15 cellular contexts compared by ENCODE assay signal in genomic region chr3:132593950-132594328, GRCh38. TPM values are rescaled to one million over a fixed set of nuclear protein-coding genes. Genes with fewer than 3 reads are reported as not detected.
A peak's percentile ranks its signal among the peaks of the same experiment; 100 is the strongest.
DNase-seq lines count a peak whose midpoint lies in the region; ATAC-seq and TF ChIP-seq lines count a peak whose summit lies in the region.
"Had no signal": no experiment of that assay in that cellular context is flagged by ENCODE, and none has a peak within 500 bp of the region (broad histone marks: within the 10 kb centered on the region; RNA-seq: fewer than 3 reads in every experiment).

No MANE protein-coding gene starts in this region.

- H3K27ac ChIP-seq in RWPE1, result no peak overlapping the region
- H3K27ac ChIP-seq: HL-60, lower lobe of right lung, psoas muscle, thyroid gland had no signal

- H3K36me3 Mint-ChIP-seq in progenitor cell of endocrine pancreas (ENCODE audit: insufficient read depth), result peaks cover 3% of the 10 kb centered on the region

- CTCF ChIA-PET in RWPE1 (lab: Yijun Ruan, JAX), result interaction anchor here (0.6 to 0.8 kb wide), 2 partner anchors 24 to 73 kb away, joined by 3 read pairs; no protein-coding TSS in a partner anchor

- no peak for ATAC-seq in HG02938 (IDR thresholded peaks at IDR 0.05; ENCODE audit: unreplicated experiment)
- ATAC-seq: activated naive CD8-positive, alpha-beta T cell treated with anti-CD3 and anti-CD28 coated beads, Interleukin-2, amount 50 U/mL, for 24 hours; CD8-positive, alpha-beta T cell; lower lobe of right lung; psoas muscle had no signal

- no peaks in the 10 kb centered on the region for H3K9me3 Mint-ChIP-seq in progenitor cell of endocrine pancreas (ENCODE audit: low read depth)
- H3K9me3 Mint-ChIP-seq: activated naive CD8-positive, alpha-beta T cell treated with anti-CD3 and anti-CD28 coated beads, Interleukin-2, amount 50 U/mL, for 24 hours; CD8-positive, alpha-beta T cell had no signal

- no peak overlapping the region for H3K27ac Mint-ChIP-seq in progenitor cell of endocrine pancreas
- H3K27ac Mint-ChIP-seq: activated naive CD8-positive, alpha-beta T cell treated with anti-CD3 and anti-CD28 coated beads, Interleukin-2, amount 50 U/mL, for 24 hours; CD8-positive, alpha-beta T cell had no signal

- no peaks in the 10 kb centered on the region for H3K27me3 Mint-ChIP-seq in progenitor cell of endocrine pancreas
- H3K27me3 Mint-ChIP-seq: activated naive CD8-positive, alpha-beta T cell treated with anti-CD3 and anti-CD28 coated beads, Interleukin-2, amount 50 U/mL, for 24 hours had no signal

- TF ChIP-seq CTCF in RWPE1 (conservative IDR thresholded peaks at IDR 0.05; ENCODE audit: low read depth) (no peak), progenitor cell of endocrine pancreas (IDR thresholded peaks at IDR 0.05; ENCODE audit: unreplicated experiment) (no peak)

- H3K4me3 Mint-ChIP-seq in progenitor cell of endocrine pancreas (ENCODE audit: low read depth), result no peak overlapping the region
- H3K4me3 Mint-ChIP-seq: activated naive CD8-positive, alpha-beta T cell treated with anti-CD3 and anti-CD28 coated beads, Interleukin-2, amount 50 U/mL, for 24 hours; CD8-positive, alpha-beta T cell had no signal

- POLR2A ChIA-PET in RWPE1 (lab: Yijun Ruan, JAX; ENCODE audit: low non-redundant PET), result no interaction called here

- DNase-seq in EH (ENCODE audit: low read depth), result peak; percentile 92
- peak; percentile 69 for DNase-seq in RWPE1 (ENCODE audit: low spot score)
- peak; percentile 46 to 91 for DNase-seq in dermis microvascular lymphatic vessel endothelial cell (ENCODE audit: low read depth in 2 of 2)
- peak; percentile 40 for DNase-seq in non-pigmented ciliary epithelial cell (ENCODE audit: low read depth)
- DNase-seq in middle frontal gyrus (ENCODE audit: extremely low spot score, low spot score), result no peak
- DNase-seq in DMS 273 treated with DMSO at 0.1 percent for 48 hours (lab: John Stamatoyannopoulos, UW), result no peak
- no peak for DNase-seq in progenitor cell of endocrine pancreas (ENCODE audit: low spot score, unreplicated experiment)
- DNase-seq: activated naive CD8-positive, alpha-beta T cell treated with anti-CD3 and anti-CD28 coated beads, Interleukin-2, amount 50 U/mL, for 24 hours; CD8-positive, alpha-beta T cell; lower lobe of right lung; psoas muscle; T-helper 2 cell; thyroid gland had no signal

- H3K4me1 Mint-ChIP-seq in progenitor cell of endocrine pancreas (ENCODE audit: low read depth), result no peaks in the 10 kb centered on the region

RNA-seq across cellular contexts. Expression of gene ACKR4, which starts 3.1 kb away (rescaled TPM):
- total RNA-seq in dermis microvascular lymphatic vessel endothelial cell (under 0.01 and 0.13 TPM in 2 replicates), progenitor cell of endocrine pancreas (not detected in 2 replicates)

Comparison
In these comparisons a context has a peak if more than half of its experiments do, and no peak if none do; other contexts are left out.
1. DNase-seq: peak in EH (single experiment), RWPE1 (single experiment), dermis microvascular lymphatic vessel endothelial cell (2 of 2) and non-pigmented ciliary epithelial cell (single experiment); none in middle frontal gyrus (single experiment), DMS 273 treated with DMSO at 0.1 percent for 48 hours (single experiment) and progenitor cell of endocrine pancreas (single experiment).